21 cellular contexts compared by ENCODE assay signal in genomic region chr10:29880856-29881255, GRCh38.
DNase-seq lines count a peak whose midpoint lies in the region; ATAC-seq, FAIRE-seq and TF ChIP-seq lines count a peak whose summit lies in the region.
"Had no signal": no experiment of that assay in that cellular context is flagged by ENCODE, and none has a peak within 500 bp of the region (broad histone marks: within the 10 kb centered on the region; RNA-seq: fewer than 3 reads in every experiment).

No MANE protein-coding gene starts in this region.

- DNase-seq in bronchial epithelial cell (ENCODE audit: low read depth) (no peak), heart right ventricle (no peak), neural progenitor cell (ENCODE audit: low spot score) (no peak), thoracic aorta (ENCODE audit: low spot score) (no peak)
- no peak for DNase-seq in stimulated activated CD4-positive, alpha-beta T cell treated with anti-CD3 and anti-CD28 coated beads, Interleukin-4, amount 100 ng/mL, for 4 hours
- DNase-seq in activated CD4-positive, alpha-beta T cell treated with anti-CD3 and anti-CD28 coated beads for 36 hours: no peak
- DNase-seq in activated T-cell treated with anti-CD3 and anti-CD28 coated beads, Interleukin-2, amount 50 U/mL, for 24 hours: no peak
- DNase-seq: BE2C, DMS79, H7, MG63, NCI-H1417, NCI-H1694 treated with DMSO at 0.1 percent for 48 hours, NCI-H2081 treated with DMSO at 0.1 percent for 48 hours, NCI-H2171 treated with DMSO at 0.1 percent for 48 hours, NCI-H524 treated with DMSO at 0.1 percent for 48 hours, Peyer's patch had no signal

- H3K27ac ChIP-seq in heart right ventricle (peak overlapping the region in 4 of 10 donors; percentile 6 to 77 (median 38)), neural progenitor cell (no peak overlapping the region), thoracic aorta (peak overlapping the region; percentile 93 to 99)
- H3K27ac ChIP-seq: HL-60, Peyer's patch had no signal

- H3K9ac ChIP-seq in neural progenitor cell: no peak overlapping the region

- FAIRE-seq in bronchial epithelial cell (lab: Jason Lieb, UNC): peak; percentile 50
- FAIRE-seq: HepG2, K562 had no signal

- H2AFZ ChIP-seq in neural progenitor cell (replicated peaks): no peak overlapping the region

- TF ChIP-seq CTCF in bronchial epithelial cell (IDR thresholded peaks at IDR 0.05; ENCODE audit: insufficient read depth, low read length, severe bottlenecking): no peak
- TF ChIP-seq CTCF in heart right ventricle (IDR thresholded peaks at IDR 0.05): no peak
- no peak for TF ChIP-seq CTCF in neural progenitor cell (IDR thresholded peaks at IDR 0.05)
- no peak for TF ChIP-seq CTCF in thoracic aorta (IDR thresholded peaks at IDR 0.05)

- H3K4me1 ChIP-seq in heart right ventricle: peaks cover 0 to 47% (median 14%) of the 10 kb centered on the region in 9 donors
- no peaks in the 10 kb centered on the region for H3K4me1 ChIP-seq in neural progenitor cell
- H3K4me1 ChIP-seq in thoracic aorta (ENCODE audit: control insufficient read depth in 1 of 2, low read depth in 2 of 2): peaks cover 31 to 78% of the 10 kb centered on the region in 2 donors
- H3K4me1 ChIP-seq: BE2C, Peyer's patch had no signal

- 80 to 82% methylated on average over 5 of the region's 5 CpGs for WGBS in heart right ventricle, 2 donors

- H3K4me3 ChIP-seq in bronchial epithelial cell (ENCODE audit: low read depth, low read length) (no peak overlapping the region), heart right ventricle (no peak overlapping the region), neural progenitor cell (no peak overlapping the region), thoracic aorta (no peak overlapping the region)
- H3K4me3 ChIP-seq: K562, MG63, Peyer's patch had no signal

- H3K4me3 Mint-ChIP-seq in neural progenitor cell: no peak overlapping the region
- no peak overlapping the region for H3K4me3 Mint-ChIP-seq in activated CD4-positive, alpha-beta T cell treated with anti-CD3 and anti-CD28 coated beads for 36 hours
- H3K4me3 Mint-ChIP-seq in activated T-cell treated with anti-CD3 and anti-CD28 coated beads, Interleukin-2, amount 50 U/mL, for 24 hours: no peak overlapping the region

- H3K27me3 ChIP-seq in bronchial epithelial cell (ENCODE audit: control insufficient read depth, insufficient read depth, low read length) (no peaks in the 10 kb centered on the region), heart right ventricle (no peaks in the 10 kb centered on the region), neural progenitor cell (no peaks in the 10 kb centered on the region), thoracic aorta (replicated peaks; ENCODE audit: insufficient read depth) (no peaks in the 10 kb centered on the region)
- H3K27me3 ChIP-seq: BE2C, MG63, Peyer's patch had no signal

- H3K4me1 Mint-ChIP-seq in neural progenitor cell: peaks cover 9% of the 10 kb centered on the region
- no peaks in the 10 kb centered on the region for H3K4me1 Mint-ChIP-seq in activated CD4-positive, alpha-beta T cell treated with anti-CD3 and anti-CD28 coated beads for 36 hours
- H3K4me1 Mint-ChIP-seq in activated T-cell treated with anti-CD3 and anti-CD28 coated beads, Interleukin-2, amount 50 U/mL, for 24 hours (ENCODE audit: low read depth): no peaks in the 10 kb centered on the region

- POLR2A ChIA-PET in activated CD4-positive, alpha-beta T cell treated with anti-CD3 and anti-CD28 coated beads for 36 hours (lab: Charles Lee): interaction anchor here (0.7 kb wide), 1 partner anchor 59 kb away, joined by 8 read pairs; no protein-coding TSS in a partner anchor

- no peaks in the 10 kb centered on the region for H3K79me2 ChIP-seq in neural progenitor cell (ENCODE audit: low read depth)

- no peaks in the 10 kb centered on the region for H3F3A ChIP-seq in neural progenitor cell (ENCODE audit: low read depth)

- H3K27ac Mint-ChIP-seq in neural progenitor cell: peak overlapping the region; percentile 41
- no peak overlapping the region for H3K27ac Mint-ChIP-seq in activated CD4-positive, alpha-beta T cell treated with anti-CD3 and anti-CD28 coated beads for 36 hours
- H3K27ac Mint-ChIP-seq in activated T-cell treated with anti-CD3 and anti-CD28 coated beads, Interleukin-2, amount 50 U/mL, for 24 hours: no peak overlapping the region

- H3K36me3 Mint-ChIP-seq in neural progenitor cell: no peaks in the 10 kb centered on the region
- H3K36me3 Mint-ChIP-seq in activated CD4-positive, alpha-beta T cell treated with anti-CD3 and anti-CD28 coated beads for 36 hours (ENCODE audit: low read depth): no peaks in the 10 kb centered on the region
- H3K36me3 Mint-ChIP-seq in activated T-cell treated with anti-CD3 and anti-CD28 coated beads, Interleukin-2, amount 50 U/mL, for 24 hours (ENCODE audit: low read depth): no peaks in the 10 kb centered on the region

- ATAC-seq in heart right ventricle: peak in 5 of 8 donors; percentile 7 to 30 (median 28)
- ATAC-seq in thoracic aorta (ENCODE audit: insufficient number of reproducible peaks, low FRiP score, low read depth): no peak
- ATAC-seq in activated CD4-positive, alpha-beta T cell treated with anti-CD3 and anti-CD28 coated beads for 36 hours: no peak
- ATAC-seq in HG03521 (IDR thresholded peaks at IDR 0.05; ENCODE audit: unreplicated experiment): no peak
- ATAC-seq: HepG2, K562 had no signal

- H3K9me3 Mint-ChIP-seq in neural progenitor cell: no peaks in the 10 kb centered on the region
- no peaks in the 10 kb centered on the region for H3K9me3 Mint-ChIP-seq in activated CD4-positive, alpha-beta T cell treated with anti-CD3 and anti-CD28 coated beads for 36 hours (ENCODE audit: low read depth)
- no peaks in the 10 kb centered on the region for H3K9me3 Mint-ChIP-seq in activated T-cell treated with anti-CD3 and anti-CD28 coated beads, Interleukin-2, amount 50 U/mL, for 24 hours

- H4K20me1 ChIP-seq in neural progenitor cell (ENCODE audit: low read depth): no peaks in the 10 kb centered on the region

- H3K9me3 ChIP-seq in heart right ventricle (no peaks in the 10 kb centered on the region), neural progenitor cell (ENCODE audit: low read depth) (no peaks in the 10 kb centered on the region), thoracic aorta (no peaks in the 10 kb centered on the region)
- H3K9me3 ChIP-seq: BE2C, MG63, Peyer's patch had no signal

- CTCF ChIA-PET in activated CD4-positive, alpha-beta T cell treated with anti-CD3 and anti-CD28 coated beads for 36 hours (lab: Charles Lee): interaction anchor here (0.6 to 0.7 kb wide), 2 partner anchors 87 to 630 kb away, joined by 3 read pairs; no protein-coding TSS in a partner anchor

- no peaks in the 10 kb centered on the region for H3K36me3 ChIP-seq in bronchial epithelial cell (ENCODE audit: control insufficient read depth, insufficient read depth, low read length)
- H3K36me3 ChIP-seq in heart right ventricle: no peaks in the 10 kb centered on the region
- no peaks in the 10 kb centered on the region for H3K36me3 ChIP-seq in neural progenitor cell
- no peaks in the 10 kb centered on the region for H3K36me3 ChIP-seq in thoracic aorta
- H3K36me3 ChIP-seq: BE2C, MG63, Peyer's patch had no signal

- intact Hi-C loops in heart right ventricle (cut with DNase I): no loop called here
- intact Hi-C loops in activated CD4-positive, alpha-beta T cell treated with anti-CD3 and anti-CD28 coated beads for 36 hours (cut with DNase I, micrococcal nuclease): no loop called here

- no peak overlapping the region for H3K4me2 ChIP-seq in neural progenitor cell

- H3K27me3 Mint-ChIP-seq in neural progenitor cell (ENCODE audit: insufficient read depth, low read depth): peaks cover under 1% of the 10 kb centered on the region
- H3K27me3 Mint-ChIP-seq in activated CD4-positive, alpha-beta T cell treated with anti-CD3 and anti-CD28 coated beads for 36 hours: peaks cover 13% of the 10 kb centered on the region
- H3K27me3 Mint-ChIP-seq in activated T-cell treated with anti-CD3 and anti-CD28 coated beads, Interleukin-2, amount 50 U/mL, for 24 hours: peaks cover 28% of the 10 kb centered on the region

Comparison
In these comparisons a context has a peak if more than half of its experiments do, and no peak if none do; other contexts are left out.
1. ATAC-seq: peak in heart right ventricle (5 of 8); none in thoracic aorta (single experiment), activated CD4-positive, alpha-beta T cell treated with anti-CD3 and anti-CD28 coated beads for 36 hours (single experiment) and HG03521 (single experiment).